Comparison of ENCODE assay signal across 8 cellular contexts in genomic region chr3:52339612-52340011, GRCh38. TPM values are rescaled to one million over a fixed set of nuclear protein-coding genes. Genes with fewer than 3 reads are reported as not detected.
DNase-seq lines count a peak whose midpoint lies in the region; ATAC-seq and TF ChIP-seq lines count a peak whose summit lies in the region.

No MANE protein-coding gene starts in this region.

- TF ChIP-seq CTCF in HL-60 (IDR thresholded peaks at IDR 0.05; ENCODE audit: insufficient read depth, low read length) (no peak), esophagus muscularis mucosa (IDR thresholded peaks at IDR 0.05) (peak; percentile 69 to 77 (median 70))

- CTCF ChIA-PET in CD8-positive, alpha-beta memory T cell (lab: Charles Lee) = interaction anchor here (0.7 to 8.0 kb wide), 39 partner anchors 8 to 366 kb away, joined by 3 to 115 read pairs (median 6); partner anchors contain the start of genes ABHD14B, ALAS1, DNAH1 and PPM1M

- H3K4me1 Mint-ChIP-seq in CD8-positive, alpha-beta memory T cell = peaks cover 5 to 7% (median 6%) of the 10 kb centered on the region in 3 donors
- peaks cover 4 to 24% (median 14%) of the 10 kb centered on the region in 4 donors for H3K4me1 Mint-ChIP-seq in naive thymus-derived CD8-positive, alpha-beta T cell

- H3K4me1 ChIP-seq in CD8-positive, alpha-beta memory T cell (ENCODE audit: insufficient read depth, low read length) = no peaks in the 10 kb centered on the region
- H3K4me1 ChIP-seq in esophagus muscularis mucosa = no peaks in the 10 kb centered on the region

- H3K27me3 Mint-ChIP-seq in CD8-positive, alpha-beta memory T cell = no peaks in the 10 kb centered on the region
- H3K27me3 Mint-ChIP-seq in naive thymus-derived CD8-positive, alpha-beta T cell = no peaks in the 10 kb centered on the region

- H3K9me3 ChIP-seq in CD8-positive, alpha-beta memory T cell (ENCODE audit: low read length) = no peaks in the 10 kb centered on the region
- H3K9me3 ChIP-seq in esophagus muscularis mucosa = no peaks in the 10 kb centered on the region

- no peaks in the 10 kb centered on the region for H3K27me3 ChIP-seq in CD8-positive, alpha-beta memory T cell (ENCODE audit: insufficient read depth, low read length, poor library complexity, severe bottlenecking)
- H3K27me3 ChIP-seq in HL-60 (ENCODE audit: insufficient read depth, poor library complexity, severe bottlenecking) = no peaks in the 10 kb centered on the region
- no peaks in the 10 kb centered on the region for H3K27me3 ChIP-seq in esophagus muscularis mucosa

- TF ChIP-seq EP300 in esophagus muscularis mucosa (IDR thresholded peaks at IDR 0.05) = no peak

- 3% methylated on average over 3 of the region's 3 CpGs for WGBS in esophagus muscularis mucosa

- H3K36me3 Mint-ChIP-seq in CD8-positive, alpha-beta memory T cell = peaks cover 6 to 55% (median 16%) of the 10 kb centered on the region in 3 donors
- peaks cover 0 to 50% (median 5%) of the 10 kb centered on the region in 3 donors for H3K36me3 Mint-ChIP-seq in naive thymus-derived CD8-positive, alpha-beta T cell

- H3K4me3 ChIP-seq in CD8-positive, alpha-beta memory T cell (ENCODE audit: low read length) = no peak overlapping the region
- H3K4me3 ChIP-seq in HL-60 (replicated peaks; ENCODE audit: insufficient read depth, low read length) (no peak overlapping the region), esophagus muscularis mucosa (no peak overlapping the region)

- peak; percentile 10 to 72 (median 60) for DNase-seq in CD8-positive, alpha-beta memory T cell
- DNase-seq in HL-60 (ENCODE audit: low read depth in 1 of 2, low spot score in 1 of 2) (peak; percentile 32 to 58), NCI-H526 treated with DMSO at 0.1 percent for 48 hours (lab: John Stamatoyannopoulos, UW) (peak; percentile 84), esophagus muscularis mucosa (ENCODE audit: extremely low spot score) (no peak), ureter (ENCODE audit: low spot score) (no peak)
- peak; percentile 7 to 26 for DNase-seq in activated CD4-positive, alpha-beta T cell treated with anti-CD3 and anti-CD28 coated beads, Interleukin-2, amount 50 U/mL, for 48 hours
- peak in 9 of 10 donors; percentile 33 to 84 (median 61) for DNase-seq in naive thymus-derived CD8-positive, alpha-beta T cell

- no peaks in the 10 kb centered on the region for H3K9me3 Mint-ChIP-seq in CD8-positive, alpha-beta memory T cell
- no peaks in the 10 kb centered on the region for H3K9me3 Mint-ChIP-seq in naive thymus-derived CD8-positive, alpha-beta T cell

- TF ChIP-seq POLR2A in esophagus muscularis mucosa (IDR thresholded peaks at IDR 0.05; ENCODE audit: low read depth) = no peak

- no peaks in the 10 kb centered on the region for H3K36me3 ChIP-seq in CD8-positive, alpha-beta memory T cell (ENCODE audit: insufficient read depth, low read length)
- peaks cover 0 to 6% (median 1%) of the 10 kb centered on the region in 4 donors for H3K36me3 ChIP-seq in esophagus muscularis mucosa

- no peak overlapping the region for H3K27ac ChIP-seq in CD8-positive, alpha-beta memory T cell (ENCODE audit: low read depth, low read length)
- H3K27ac ChIP-seq in HL-60 (replicated peaks) = no peak overlapping the region
- H3K27ac ChIP-seq in esophagus muscularis mucosa (replicated peaks in 1 of 4) = no peak overlapping the region

- intact Hi-C loops in esophagus muscularis mucosa (cut with DNase I) = loop anchor here (1.0 to 10.0 kb wide), 2 partner anchors 48 to 335 kb away; no protein-coding TSS in a partner anchor

- POLR2A ChIA-PET in CD8-positive, alpha-beta memory T cell (lab: Charles Lee) = interaction anchor here (0.9 to 1.8 kb wide), 6 partner anchors 61 to 119 kb away, joined by 3 to 7 read pairs (median 4); partner anchors contain the start of gene WDR82
- POLR2A ChIA-PET in naive thymus-derived CD8-positive, alpha-beta T cell (lab: Charles Lee) = interaction anchor here (0.6 to 3.9 kb wide), 16 partner anchors 12 to 123 kb away, joined by 3 to 31 read pairs (median 4); partner anchors contain the start of genes PPM1M, TWF2 and WDR82

- ATAC-seq in naive thymus-derived CD8-positive, alpha-beta T cell = peak; percentile 71 to 75
- no peak for ATAC-seq in HG03432 (IDR thresholded peaks at IDR 0.05; ENCODE audit: unreplicated experiment)

- peak overlapping the region in 5 of 8 donors; percentile 1 to 62 (median 17) for H3K27ac Mint-ChIP-seq in CD8-positive, alpha-beta memory T cell
- peak overlapping the region in 7 of 10 donors; percentile 23 to 70 (median 56) for H3K27ac Mint-ChIP-seq in naive thymus-derived CD8-positive, alpha-beta T cell

- H3K4me3 Mint-ChIP-seq in CD8-positive, alpha-beta memory T cell = no peak overlapping the region
- no peak overlapping the region for H3K4me3 Mint-ChIP-seq in naive thymus-derived CD8-positive, alpha-beta T cell

RNA-seq across cellular contexts. Expression of gene DNAH1, which starts 23.5 kb away (rescaled TPM):
- total RNA-seq in CD8-positive, alpha-beta memory T cell = 1 to 10 TPM; 7.0 TPM
- 1.0 TPM for polyA plus RNA-seq in CD8-positive, alpha-beta memory T cell
- total RNA-seq in esophagus muscularis mucosa (1 to 10 TPM; 3.4 to 5.4 (median 3.6) TPM), ureter (16.6 TPM)
- 10 to 100 TPM; 39.4 to 41.4 TPM for total RNA-seq in naive thymus-derived CD8-positive, alpha-beta T cell
- polyA plus RNA-seq in naive thymus-derived CD8-positive, alpha-beta T cell = 1 to 10 TPM in 2 of 3 donors, under 1 TPM in 1; 0.21 to 1.3 (median 1.1) TPM

RNA-seq across cellular contexts. Expression of gene GLYCTK, which starts 52.0 kb away (rescaled TPM):
- 10 to 100 TPM; 21.2 to 21.4 TPM for total RNA-seq in CD8-positive, alpha-beta memory T cell
- 9.7 TPM for polyA plus RNA-seq in CD8-positive, alpha-beta memory T cell
- 1 to 10 TPM; 4.1 to 5.3 (median 4.8) TPM for total RNA-seq in esophagus muscularis mucosa
- 10 to 100 TPM; 39.9 to 41.5 TPM for total RNA-seq in naive thymus-derived CD8-positive, alpha-beta T cell
- 10 to 100 TPM in 1 of 3 donors, 1 to 10 TPM in 2; 6.4 to 10.4 (median 7.6) TPM for polyA plus RNA-seq in naive thymus-derived CD8-positive, alpha-beta T cell
- total RNA-seq in ureter = 18.7 TPM

Comparison
In these comparisons a context has a peak if more than half of its experiments do, and no peak if none do; other contexts are left out.
1. DNase-seq: peak in CD8-positive, alpha-beta memory T cell (5 of 5), HL-60 (2 of 2), NCI-H526 treated with DMSO at 0.1 percent for 48 hours (single experiment), activated CD4-positive, alpha-beta T cell treated with anti-CD3 and anti-CD28 coated beads, Interleukin-2, amount 50 U/mL, for 48 hours (2 of 2) and naive thymus-derived CD8-positive, alpha-beta T cell (9 of 10); none in esophagus muscularis mucosa (single experiment) and ureter (single experiment).